Comparison of ENCODE assay signal across 22 cellular contexts in the genomic region with DNA sequence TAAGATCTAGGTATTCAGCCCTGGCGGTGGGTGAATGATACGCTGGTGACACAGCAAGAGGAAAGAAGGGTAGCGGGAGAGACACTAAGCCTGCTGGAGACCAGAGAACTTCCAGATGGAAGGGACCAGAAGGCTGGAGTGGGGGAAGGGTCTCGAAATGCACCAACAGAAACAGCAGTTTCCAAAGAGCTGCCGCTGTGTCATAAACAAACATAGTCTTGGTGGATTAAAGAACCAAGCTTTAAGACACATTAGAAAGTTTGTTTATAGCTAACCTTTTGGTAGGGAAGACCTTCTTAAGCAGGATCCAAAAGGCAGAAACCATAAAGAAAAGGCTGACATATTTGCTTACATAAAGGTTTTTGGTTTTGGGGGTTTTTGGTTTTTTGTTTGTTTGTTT. TPM values are rescaled to one million over a fixed set of nuclear protein-coding genes. Genes with fewer than 3 reads are reported as not detected.
DNase-seq lines count a peak whose midpoint lies in the region; ATAC-seq and TF ChIP-seq lines count a peak whose summit lies in the region.
"Had no signal": no experiment of that assay in that cellular context is flagged by ENCODE, and none has a peak within 500 bp of the region (broad histone marks: within the 10 kb centered on the region; RNA-seq: fewer than 3 reads in every experiment).

No MANE protein-coding gene starts in this region.

- no peaks in the 10 kb centered on the region for H3K9me3 ChIP-seq in tibial nerve
- H3K9me3 ChIP-seq: neutrophil, SK-N-SH had no signal

- no peak overlapping the region for H3K27ac Mint-ChIP-seq in activated naive CD8-positive, alpha-beta T cell
- H3K27ac Mint-ChIP-seq in activated naive CD8-positive, alpha-beta T cell treated with anti-CD3 and anti-CD28 coated beads, Interleukin-2, amount 50 U/mL, for 24 hours: no peak overlapping the region
- H3K27ac Mint-ChIP-seq in chondrocyte (ENCODE audit: unreplicated experiment): no peak overlapping the region
- H3K27ac Mint-ChIP-seq in mesothelial cell of epicardium: no peak overlapping the region

- WGBS in tibial nerve, 2 donors: 69 to 76% methylated on average over 5 of the region's 5 CpGs

- no peak for TF ChIP-seq POLR2A in tibial nerve (IDR thresholded peaks at IDR 0.05)

- no peak for ATAC-seq in activated naive CD8-positive, alpha-beta T cell treated with anti-CD3 and anti-CD28 coated beads, Interleukin-2, amount 50 U/mL, for 24 hours
- ATAC-seq: GM12878, HCT116 had no signal

- H3K4me1 ChIP-seq in tibial nerve: peaks cover 0 to 40% (median 2%) of the 10 kb centered on the region in 4 donors

- H3K27ac ChIP-seq in tibial nerve: peak overlapping the region in 3 of 4 donors; percentile 82 to 96 (median 88)
- H3K27ac ChIP-seq: neutrophil had no signal

- no peak overlapping the region for H3K4me3 ChIP-seq in tibial nerve
- H3K4me3 ChIP-seq: GM12878 had no signal

- CTCF ChIA-PET in GM10248 (lab: Yijun Ruan, JAX): interaction anchor here (1.2 to 5.7 kb wide), 4 partner anchors 10 to 22 kb away, joined by 3 to 37 read pairs (median 4); partner anchors contain the start of gene TRPV3

- TF ChIP-seq CTCF in chondrocyte (IDR thresholded peaks at IDR 0.05) (no peak), mesothelial cell of epicardium (IDR thresholded peaks at IDR 0.05; ENCODE audit: unreplicated experiment) (no peak), tibial nerve (IDR thresholded peaks at IDR 0.05) (no peak), GM10248 (IDR thresholded peaks at IDR 0.05; ENCODE audit: control extremely low read depth, extremely low read depth, low read depth, missing control alignments) (no peak)

- H3K27me3 Mint-ChIP-seq in activated naive CD8-positive, alpha-beta T cell: no peaks in the 10 kb centered on the region
- no peaks in the 10 kb centered on the region for H3K27me3 Mint-ChIP-seq in activated naive CD8-positive, alpha-beta T cell treated with anti-CD3 and anti-CD28 coated beads, Interleukin-2, amount 50 U/mL, for 24 hours
- H3K27me3 Mint-ChIP-seq in chondrocyte (ENCODE audit: low read depth) (peaks cover 13% of the 10 kb centered on the region), mesothelial cell of epicardium (ENCODE audit: low read depth) (no peaks in the 10 kb centered on the region)

- POLR2A ChIA-PET in GM10248 (lab: Yijun Ruan, JAX): no interaction called here

- H3K36me3 Mint-ChIP-seq in activated naive CD8-positive, alpha-beta T cell: no peaks in the 10 kb centered on the region
- H3K36me3 Mint-ChIP-seq in activated naive CD8-positive, alpha-beta T cell treated with anti-CD3 and anti-CD28 coated beads, Interleukin-2, amount 50 U/mL, for 24 hours (ENCODE audit: low read depth): no peaks in the 10 kb centered on the region
- H3K36me3 Mint-ChIP-seq in chondrocyte (ENCODE audit: low read depth) (peaks cover 2% of the 10 kb centered on the region), mesothelial cell of epicardium (no peaks in the 10 kb centered on the region)

- H3K27me3 ChIP-seq in tibial nerve: no peaks in the 10 kb centered on the region

- DNase-seq in activated naive CD8-positive, alpha-beta T cell treated with anti-CD3 and anti-CD28 coated beads, Interleukin-2, amount 50 U/mL, for 24 hours: no peak
- DNase-seq in chondrocyte (ENCODE audit: low spot score) (peak; percentile 24), mesothelial cell of epicardium (ENCODE audit: low spot score in 2 of 2, unreplicated experiment in 2 of 2) (no peak), tibial nerve (ENCODE audit: low spot score in 2 of 2) (no peak), GM10248 (ENCODE audit: extremely low spot score) (no peak), activated gamma-delta T cell treated with Interleukin-2 at 50 U/mL for 16 hours (no peak), RKO (ENCODE audit: low spot score) (no peak)
- DNase-seq: activated CD4-positive, alpha-beta T cell treated with anti-CD3 and anti-CD28 coated beads for 4 hours; activated naive CD4-positive, alpha-beta T cell treated with anti-CD3 and anti-CD28 coated beads, Interleukin-2, amount 50 U/mL, for 16 hours; DND-41; foreskin fibroblast; NCI-H1048; NCI-H2029 treated with DMSO at 0.1 percent for 48 hours; NCI-H2227 treated with DMSO at 0.1 percent for 48 hours; NCI-H69; SK-N-SH; stimulated activated CD8-positive, alpha-beta memory T cell treated with anti-CD3 and anti-CD28 coated beads, Interleukin-4, amount 100 ng/mL, for 48 hours had no signal

- H3K9me3 Mint-ChIP-seq in activated naive CD8-positive, alpha-beta T cell (ENCODE audit: low read depth): no peaks in the 10 kb centered on the region
- no peaks in the 10 kb centered on the region for H3K9me3 Mint-ChIP-seq in activated naive CD8-positive, alpha-beta T cell treated with anti-CD3 and anti-CD28 coated beads, Interleukin-2, amount 50 U/mL, for 24 hours
- H3K9me3 Mint-ChIP-seq in chondrocyte (ENCODE audit: low read depth) (peaks cover 2% of the 10 kb centered on the region), mesothelial cell of epicardium (no peaks in the 10 kb centered on the region)

- H3K4me1 Mint-ChIP-seq in activated naive CD8-positive, alpha-beta T cell (ENCODE audit: low read depth): no peaks in the 10 kb centered on the region
- peaks cover 6% of the 10 kb centered on the region for H3K4me1 Mint-ChIP-seq in activated naive CD8-positive, alpha-beta T cell treated with anti-CD3 and anti-CD28 coated beads, Interleukin-2, amount 50 U/mL, for 24 hours
- H3K4me1 Mint-ChIP-seq in chondrocyte (ENCODE audit: low read depth) (no peaks in the 10 kb centered on the region), mesothelial cell of epicardium (peaks cover 10% of the 10 kb centered on the region)

- H3K4me3 Mint-ChIP-seq in activated naive CD8-positive, alpha-beta T cell: peak overlapping the region; percentile 62
- no peak overlapping the region for H3K4me3 Mint-ChIP-seq in activated naive CD8-positive, alpha-beta T cell treated with anti-CD3 and anti-CD28 coated beads, Interleukin-2, amount 50 U/mL, for 24 hours
- H3K4me3 Mint-ChIP-seq in chondrocyte (ENCODE audit: unreplicated experiment) (no peak overlapping the region), mesothelial cell of epicardium (peak overlapping the region; percentile 77)

- TF ChIP-seq EP300 in tibial nerve (IDR thresholded peaks at IDR 0.05): no peak

- H3K36me3 ChIP-seq in tibial nerve: no peaks in the 10 kb centered on the region
- H3K36me3 ChIP-seq: neutrophil had no signal

RNA-seq across cellular contexts. Expression of gene TRPV3, which starts 20.9 kb away (rescaled TPM):
- total RNA-seq in chondrocyte: 0.27 to 0.74 TPM in 2 of 3 replicates, not detected in the other
- 3.4 to 4.0 TPM (median 3.6 TPM) in 3 replicates for total RNA-seq in mesothelial cell of epicardium
- 10 to 100 TPM in 1 of 4 donors, 1 to 10 TPM in 3; 4.2 to 21.4 (median 9.7) TPM for total RNA-seq in tibial nerve
- total RNA-seq: pulmonary artery endothelial cell had no signal

Comparison
In these comparisons a context has a peak if more than half of its experiments do, and no peak if none do; other contexts are left out.
1. H3K4me3 Mint-ChIP-seq: peak in activated naive CD8-positive, alpha-beta T cell (single experiment) and mesothelial cell of epicardium (single experiment); none in activated naive CD8-positive, alpha-beta T cell treated with anti-CD3 and anti-CD28 coated beads, Interleukin-2, amount 50 U/mL, for 24 hours (single experiment) and chondrocyte (single experiment).